ENCODE assay signal across 24 cellular contexts in the genomic region with DNA sequence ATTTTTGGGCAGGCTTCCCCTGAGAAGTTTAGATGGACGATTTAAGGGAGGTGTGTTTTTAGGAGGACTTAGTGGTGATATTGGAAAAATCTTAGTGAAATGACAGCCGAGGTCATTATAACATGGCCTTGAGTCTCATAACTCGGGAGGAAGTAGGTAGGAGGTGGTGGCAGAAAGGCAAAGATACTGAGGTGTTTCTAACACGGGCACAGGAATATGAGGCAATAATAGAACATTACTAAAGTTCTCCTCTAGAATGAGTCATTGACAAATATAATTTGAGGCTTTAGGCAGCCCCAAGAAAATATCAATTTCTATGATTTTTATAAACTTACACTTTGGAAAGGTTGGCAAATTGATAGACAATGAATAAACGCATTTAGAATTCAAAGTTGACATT.
A peak's percentile ranks its signal among the peaks of the same experiment; 100 is the strongest.
DNase-seq lines count a peak whose midpoint lies in the region; ATAC-seq and TF ChIP-seq lines count a peak whose summit lies in the region.
"Had no signal": no experiment of that assay in that cellular context is flagged by ENCODE, and none has a peak within 500 bp of the region (broad histone marks: within the 10 kb centered on the region; RNA-seq: fewer than 3 reads in every experiment).

No MANE protein-coding gene starts in this region.

- H3K36me3 Mint-ChIP-seq in stimulated activated effector memory CD8-positive, alpha-beta T cell treated with anti-CD3 and anti-CD28 coated beads, Interleukin-12 subunit alpha, Interleukin-12 subunit beta, amount 100 ng/mL, for 72 hours, result no peaks in the 10 kb centered on the region
- H3K36me3 Mint-ChIP-seq in T-helper 17 cell (ENCODE audit: low read depth) (peaks cover 2% of the 10 kb centered on the region), osteocyte (ENCODE audit: unreplicated experiment) (no peaks in the 10 kb centered on the region)
- H3K36me3 Mint-ChIP-seq: activated CD8-positive, alpha-beta memory T cell treated with anti-CD3 and anti-CD28 coated beads, Interleukin-2, amount 10 ng/mL, durations not matched to agents 7 days and 5 days; activated naive CD8-positive, alpha-beta T cell treated with anti-CD3 and anti-CD28 coated beads, Interleukin-2, amount 10 ng/mL, durations not matched to agents 7 days and 5 days; stimulated activated naive B cell treated with anti-CD40 and anti-IgM and Interleukin-4, amounts not matched to agents 10 μg/mL and 1 μg/mL and 100 μg/mL, for 72 hours; T-cell had no signal

- H3F3A ChIP-seq in PC-9 (ENCODE audit: insufficient read depth, low read depth), result no peaks in the 10 kb centered on the region

- H3K9me3 ChIP-seq in left ventricle myocardium inferior (replicated peaks) (no peaks in the 10 kb centered on the region), PC-9 (ENCODE audit: insufficient read depth, low read depth) (no peaks in the 10 kb centered on the region), T-helper 17 cell (ENCODE audit: control insufficient read depth, low read length, poor library complexity, severe bottlenecking) (no peaks in the 10 kb centered on the region)
- H3K9me3 ChIP-seq: A549, body of pancreas, pancreas, sigmoid colon, thoracic aorta had no signal

- H3K36me3 ChIP-seq in left ventricle myocardium inferior, result no peaks in the 10 kb centered on the region
- H3K36me3 ChIP-seq in PC-9 (ENCODE audit: low read depth), result no peaks in the 10 kb centered on the region
- H3K36me3 ChIP-seq: BLaER1 treated with 17β-estradiol and CSF1 and Interleukin-3, amounts not matched to agents 10 nM and 100 nM; pancreas; sigmoid colon; thoracic aorta had no signal

- H3K79me2 ChIP-seq in PC-9 (ENCODE audit: low read depth), result no peaks in the 10 kb centered on the region

- no peak for TF ChIP-seq CTCF in left ventricle myocardium inferior (IDR thresholded peaks at IDR 0.05; ENCODE audit: borderline replicate concordance)
- no peak for TF ChIP-seq CTCF in PC-9 (conservative IDR thresholded peaks at IDR 0.05)
- TF ChIP-seq CTCF in choroid plexus epithelial cell (conservative IDR thresholded peaks at IDR 0.05; ENCODE audit: low read depth, low read length), result no peak
- no peak for TF ChIP-seq CTCF in osteocyte (IDR thresholded peaks at IDR 0.05)

- H3K27ac Mint-ChIP-seq in stimulated activated effector memory CD8-positive, alpha-beta T cell treated with anti-CD3 and anti-CD28 coated beads, Interleukin-12 subunit alpha, Interleukin-12 subunit beta, amount 100 ng/mL, for 72 hours, result peak overlapping the region; percentile 32
- no peak overlapping the region for H3K27ac Mint-ChIP-seq in T-helper 17 cell
- no peak overlapping the region for H3K27ac Mint-ChIP-seq in osteocyte (ENCODE audit: unreplicated experiment)
- H3K27ac Mint-ChIP-seq: activated CD4-positive, alpha-beta T cell treated with anti-CD3 and anti-CD28 coated beads for 36 hours; activated CD8-positive, alpha-beta memory T cell treated with anti-CD3 and anti-CD28 coated beads, Interleukin-2, amount 10 ng/mL, durations not matched to agents 7 days and 5 days; activated naive CD8-positive, alpha-beta T cell treated with anti-CD3 and anti-CD28 coated beads, Interleukin-2, amount 10 ng/mL, durations not matched to agents 7 days and 5 days; H9; stimulated activated naive B cell treated with anti-CD40 and anti-IgM and Interleukin-4, amounts not matched to agents 10 μg/mL and 1 μg/mL and 100 μg/mL, for 72 hours; T-cell had no signal

- POLR2A ChIA-PET in PC-9 (lab: Charles Lee; ENCODE audit: unreplicated experiment), result interaction anchor here (0.6 kb wide), 1 partner anchor 125 kb away, joined by 3 read pairs; no protein-coding TSS in a partner anchor

- BruUV-seq in PC-9 (replicated peaks; lab: Mats Ljungman, UMichigan), result no TSS peak

- H3K4me2 ChIP-seq in PC-9, result no peak overlapping the region
- H3K4me2 ChIP-seq: A549 had no signal

- no peak overlapping the region for H3K27ac ChIP-seq in left ventricle myocardium inferior (replicated peaks)
- H3K27ac ChIP-seq in PC-9, result no peak overlapping the region
- H3K27ac ChIP-seq: A549, body of pancreas, pancreas, sigmoid colon, thoracic aorta had no signal

- H3K27me3 Mint-ChIP-seq in T-helper 17 cell (peaks cover 42% of the 10 kb centered on the region), osteocyte (ENCODE audit: unreplicated experiment) (no peaks in the 10 kb centered on the region)
- H3K27me3 Mint-ChIP-seq: stimulated activated naive B cell treated with anti-CD40 and anti-IgM and Interleukin-4, amounts not matched to agents 10 μg/mL and 1 μg/mL and 100 μg/mL, for 72 hours; T-cell had no signal

- no peak for DNase-seq in left ventricle myocardium superior
- DNase-seq in left ventricle myocardium inferior, result no peak
- no peak for DNase-seq in PC-9
- DNase-seq in choroid plexus epithelial cell (ENCODE audit: low read depth), result peak; percentile 56
- DNase-seq in stimulated activated effector memory CD8-positive, alpha-beta T cell treated with anti-CD3 and anti-CD28 coated beads, Interleukin-12 subunit alpha, Interleukin-12 subunit beta, amount 100 ng/mL, for 72 hours (ENCODE audit: low spot score in 2 of 2), result no peak
- DNase-seq in T-helper 17 cell, result no peak
- no peak for DNase-seq in osteocyte (ENCODE audit: extremely low spot score, unreplicated experiment)
- DNase-seq in NCI-H748 (lab: John Stamatoyannopoulos, UW; ENCODE audit: unreplicated experiment), result no peak
- DNase-seq: activated CD4-positive, alpha-beta T cell treated with anti-CD3 and anti-CD28 coated beads for 36 hours; activated CD8-positive, alpha-beta memory T cell treated with anti-CD3 and anti-CD28 coated beads, Interleukin-2, amount 10 ng/mL, durations not matched to agents 7 days and 5 days; activated naive CD8-positive, alpha-beta T cell treated with anti-CD3 and anti-CD28 coated beads, Interleukin-2, amount 10 ng/mL, durations not matched to agents 7 days and 5 days; body of pancreas; cortex of kidney; H9; NCI-H146; NCI-H774; pancreas; sigmoid colon; stimulated activated naive B cell treated with anti-CD40 and anti-IgM and Interleukin-4, amounts not matched to agents 10 μg/mL and 1 μg/mL and 100 μg/mL, for 72 hours; T-cell had no signal

- H3K4me1 ChIP-seq in left ventricle myocardium inferior (no peaks in the 10 kb centered on the region), PC-9 (replicated peaks; ENCODE audit: insufficient read depth) (no peaks in the 10 kb centered on the region; the same call in 1 of the 2 replicates)
- H3K4me1 ChIP-seq: body of pancreas, pancreas, sigmoid colon had no signal

- peaks cover 7% of the 10 kb centered on the region for H3K4me1 Mint-ChIP-seq in stimulated activated effector memory CD8-positive, alpha-beta T cell treated with anti-CD3 and anti-CD28 coated beads, Interleukin-12 subunit alpha, Interleukin-12 subunit beta, amount 100 ng/mL, for 72 hours
- H3K4me1 Mint-ChIP-seq in T-helper 17 cell, result peaks cover 3% of the 10 kb centered on the region
- peaks cover 6% of the 10 kb centered on the region for H3K4me1 Mint-ChIP-seq in osteocyte (ENCODE audit: unreplicated experiment)
- H3K4me1 Mint-ChIP-seq: activated CD4-positive, alpha-beta T cell treated with anti-CD3 and anti-CD28 coated beads for 36 hours; activated CD8-positive, alpha-beta memory T cell treated with anti-CD3 and anti-CD28 coated beads, Interleukin-2, amount 10 ng/mL, durations not matched to agents 7 days and 5 days; activated naive CD8-positive, alpha-beta T cell treated with anti-CD3 and anti-CD28 coated beads, Interleukin-2, amount 10 ng/mL, durations not matched to agents 7 days and 5 days; T-cell had no signal

- H2AFZ ChIP-seq in PC-9, result peak overlapping the region; percentile 44

- no peaks in the 10 kb centered on the region for H4K20me1 ChIP-seq in PC-9 (ENCODE audit: insufficient read depth)
- H4K20me1 ChIP-seq: BLaER1 treated with 17β-estradiol and CSF1 and Interleukin-3, amounts not matched to agents 10 nM and 100 nM had no signal

- CTCF ChIA-PET in PC-9 (lab: Charles Lee), result no interaction called here

- H3K27me3 ChIP-seq in left ventricle myocardium inferior (ENCODE audit: low read depth) (no peaks in the 10 kb centered on the region), PC-9 (ENCODE audit: insufficient read depth, low read depth) (no peaks in the 10 kb centered on the region)
- H3K27me3 ChIP-seq: BLaER1 treated with 17β-estradiol and CSF1 and Interleukin-3, amounts not matched to agents 10 nM and 100 nM; body of pancreas; pancreas; sigmoid colon had no signal

- H3K9me2 ChIP-seq in PC-9 (ENCODE audit: insufficient read depth), result no peaks in the 10 kb centered on the region

- no peak overlapping the region for H3K4me3 ChIP-seq in left ventricle myocardium inferior
- H3K4me3 ChIP-seq in PC-9, result no peak overlapping the region
- no peak overlapping the region for H3K4me3 ChIP-seq in choroid plexus epithelial cell (ENCODE audit: low read depth, low read length)
- H3K4me3 ChIP-seq: A549; BLaER1 treated with 17β-estradiol and CSF1 and Interleukin-3, amounts not matched to agents 10 nM and 100 nM; body of pancreas; lung; pancreas; sigmoid colon; thoracic aorta had no signal

- intact Hi-C loops in left ventricle myocardium superior (cut with micrococcal nuclease), result no loop called here
- intact Hi-C loops in left ventricle myocardium inferior (cut with micrococcal nuclease), result no loop called here
- intact Hi-C loops in PC-9 (cut with micrococcal nuclease; ENCODE audit: unreplicated experiment), result no loop called here

- ATAC-seq in left ventricle myocardium superior (peak; percentile 68), T-helper 17 cell (no peak)
- ATAC-seq in stimulated activated effector memory CD8-positive, alpha-beta T cell treated with anti-CD3 and anti-CD28 coated beads, Interleukin-12 subunit alpha, Interleukin-12 subunit beta, amount 100 ng/mL, for 72 hours, result peak; percentile 55
- ATAC-seq: A549; activated CD4-positive, alpha-beta T cell treated with anti-CD3 and anti-CD28 coated beads for 36 hours; activated CD8-positive, alpha-beta memory T cell treated with anti-CD3 and anti-CD28 coated beads, Interleukin-2, amount 10 ng/mL, durations not matched to agents 7 days and 5 days; body of pancreas; pancreas; stimulated activated naive B cell treated with anti-CD40 and anti-IgM and Interleukin-4, amounts not matched to agents 10 μg/mL and 1 μg/mL and 100 μg/mL, for 72 hours; T-cell had no signal

- no peaks in the 10 kb centered on the region for H3K9me3 Mint-ChIP-seq in stimulated activated effector memory CD8-positive, alpha-beta T cell treated with anti-CD3 and anti-CD28 coated beads, Interleukin-12 subunit alpha, Interleukin-12 subunit beta, amount 100 ng/mL, for 72 hours
- H3K9me3 Mint-ChIP-seq in osteocyte (ENCODE audit: unreplicated experiment), result no peaks in the 10 kb centered on the region
- H3K9me3 Mint-ChIP-seq: activated naive CD8-positive, alpha-beta T cell treated with anti-CD3 and anti-CD28 coated beads, Interleukin-2, amount 10 ng/mL, durations not matched to agents 7 days and 5 days; H9; stimulated activated naive B cell treated with anti-CD40 and anti-IgM and Interleukin-4, amounts not matched to agents 10 μg/mL and 1 μg/mL and 100 μg/mL, for 72 hours; T-cell had no signal

- H3K4me3 Mint-ChIP-seq in stimulated activated effector memory CD8-positive, alpha-beta T cell treated with anti-CD3 and anti-CD28 coated beads, Interleukin-12 subunit alpha, Interleukin-12 subunit beta, amount 100 ng/mL, for 72 hours, result no peak overlapping the region
- no peak overlapping the region for H3K4me3 Mint-ChIP-seq in T-helper 17 cell
- H3K4me3 Mint-ChIP-seq in osteocyte (ENCODE audit: unreplicated experiment), result no peak overlapping the region
- H3K4me3 Mint-ChIP-seq: activated CD4-positive, alpha-beta T cell treated with anti-CD3 and anti-CD28 coated beads for 36 hours; activated CD8-positive, alpha-beta memory T cell treated with anti-CD3 and anti-CD28 coated beads, Interleukin-2, amount 10 ng/mL, durations not matched to agents 7 days and 5 days; activated naive CD8-positive, alpha-beta T cell treated with anti-CD3 and anti-CD28 coated beads, Interleukin-2, amount 10 ng/mL, durations not matched to agents 7 days and 5 days; H9; stimulated activated naive B cell treated with anti-CD40 and anti-IgM and Interleukin-4, amounts not matched to agents 10 μg/mL and 1 μg/mL and 100 μg/mL, for 72 hours; T-cell had no signal
